2 cellular contexts compared by ENCODE assay signal in genomic region chr2:133884739-133885381, GRCh38.
TF ChIP-seq lines count a peak whose summit lies in the region.

No MANE protein-coding gene starts in this region.

TF ChIP-seq in GM23338, 12 proteins besides CTCF, POLR2A, EP300 and RAD21 (continued from another document):
- TF ChIP-seq, protein P1, sequence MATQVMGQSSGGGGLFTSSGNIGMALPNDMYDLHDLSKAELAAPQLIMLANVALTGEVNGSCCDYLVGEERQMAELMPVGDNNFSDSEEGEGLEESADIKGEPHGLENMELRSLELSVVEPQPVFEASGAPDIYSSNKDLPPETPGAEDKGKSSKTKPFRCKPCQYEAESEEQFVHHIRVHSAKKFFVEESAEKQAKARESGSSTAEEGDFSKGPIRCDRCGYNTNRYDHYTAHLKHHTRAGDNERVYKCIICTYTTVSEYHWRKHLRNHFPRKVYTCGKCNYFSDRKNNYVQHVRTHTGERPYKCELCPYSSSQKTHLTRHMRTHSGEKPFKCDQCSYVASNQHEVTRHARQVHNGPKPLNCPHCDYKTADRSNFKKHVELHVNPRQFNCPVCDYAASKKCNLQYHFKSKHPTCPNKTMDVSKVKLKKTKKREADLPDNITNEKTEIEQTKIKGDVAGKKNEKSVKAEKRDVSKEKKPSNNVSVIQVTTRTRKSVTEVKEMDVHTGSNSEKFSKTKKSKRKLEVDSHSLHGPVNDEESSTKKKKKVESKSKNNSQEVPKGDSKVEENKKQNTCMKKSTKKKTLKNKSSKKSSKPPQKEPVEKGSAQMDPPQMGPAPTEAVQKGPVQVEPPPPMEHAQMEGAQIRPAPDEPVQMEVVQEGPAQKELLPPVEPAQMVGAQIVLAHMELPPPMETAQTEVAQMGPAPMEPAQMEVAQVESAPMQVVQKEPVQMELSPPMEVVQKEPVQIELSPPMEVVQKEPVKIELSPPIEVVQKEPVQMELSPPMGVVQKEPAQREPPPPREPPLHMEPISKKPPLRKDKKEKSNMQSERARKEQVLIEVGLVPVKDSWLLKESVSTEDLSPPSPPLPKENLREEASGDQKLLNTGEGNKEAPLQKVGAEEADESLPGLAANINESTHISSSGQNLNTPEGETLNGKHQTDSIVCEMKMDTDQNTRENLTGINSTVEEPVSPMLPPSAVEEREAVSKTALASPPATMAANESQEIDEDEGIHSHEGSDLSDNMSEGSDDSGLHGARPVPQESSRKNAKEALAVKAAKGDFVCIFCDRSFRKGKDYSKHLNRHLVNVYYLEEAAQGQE (IDR thresholded peaks at IDR 0.05; ENCODE audit: unreplicated experiment) = no peak
- TF ChIP-seq ZNF331 (CRISPR knock-in tag; IDR thresholded peaks at IDR 0.05; ENCODE audit: low read depth) (no peak), ZNF462 (CRISPR knock-in tag; IDR thresholded peaks at IDR 0.05) (no peak), CREB1 (CRISPR knock-in tag; IDR thresholded peaks at IDR 0.05; ENCODE audit: low read depth) (no peak), EZH2phosphoT487 (IDR thresholded peaks at IDR 0.05; ENCODE audit: unreplicated experiment) (no peak), JUNB (IDR thresholded peaks at IDR 0.05; ENCODE audit: unreplicated experiment) (no peak), STAT1 (IDR thresholded peaks at IDR 0.05; ENCODE audit: unreplicated experiment) (no peak)
- TF ChIP-seq, protein P2, sequence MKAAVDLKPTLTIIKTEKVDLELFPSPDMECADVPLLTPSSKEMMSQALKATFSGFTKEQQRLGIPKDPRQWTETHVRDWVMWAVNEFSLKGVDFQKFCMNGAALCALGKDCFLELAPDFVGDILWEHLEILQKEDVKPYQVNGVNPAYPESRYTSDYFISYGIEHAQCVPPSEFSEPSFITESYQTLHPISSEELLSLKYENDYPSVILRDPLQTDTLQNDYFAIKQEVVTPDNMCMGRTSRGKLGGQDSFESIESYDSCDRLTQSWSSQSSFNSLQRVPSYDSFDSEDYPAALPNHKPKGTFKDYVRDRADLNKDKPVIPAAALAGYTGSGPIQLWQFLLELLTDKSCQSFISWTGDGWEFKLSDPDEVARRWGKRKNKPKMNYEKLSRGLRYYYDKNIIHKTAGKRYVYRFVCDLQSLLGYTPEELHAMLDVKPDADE (IDR thresholded peaks at IDR 0.05) = no peak

TF ChIP-seq in HepG2, 621 proteins besides CTCF, POLR2A, EP300 and RAD21 (continued from another document):
- TF ChIP-seq MXI1 (IDR thresholded peaks at IDR 0.05; ENCODE audit: borderline replicate concordance, low read depth, low read length) = no peak
- peak; percentile 68 for TF ChIP-seq ZNF121 (CRISPR knock-in tag; IDR thresholded peaks at IDR 0.05)
- TF ChIP-seq ZNF883 (CRISPR knock-in tag; IDR thresholded peaks at IDR 0.05; ENCODE audit: not compliant biosample characterization) = no peak
- TF ChIP-seq STAG1 (CRISPR knock-in tag; IDR thresholded peaks at IDR 0.05) = peak; percentile 59
TF ChIP-seq in HepG2: peak in this region for 2.
